ENCODE assay signal across 8 cellular contexts in the genomic region with DNA sequence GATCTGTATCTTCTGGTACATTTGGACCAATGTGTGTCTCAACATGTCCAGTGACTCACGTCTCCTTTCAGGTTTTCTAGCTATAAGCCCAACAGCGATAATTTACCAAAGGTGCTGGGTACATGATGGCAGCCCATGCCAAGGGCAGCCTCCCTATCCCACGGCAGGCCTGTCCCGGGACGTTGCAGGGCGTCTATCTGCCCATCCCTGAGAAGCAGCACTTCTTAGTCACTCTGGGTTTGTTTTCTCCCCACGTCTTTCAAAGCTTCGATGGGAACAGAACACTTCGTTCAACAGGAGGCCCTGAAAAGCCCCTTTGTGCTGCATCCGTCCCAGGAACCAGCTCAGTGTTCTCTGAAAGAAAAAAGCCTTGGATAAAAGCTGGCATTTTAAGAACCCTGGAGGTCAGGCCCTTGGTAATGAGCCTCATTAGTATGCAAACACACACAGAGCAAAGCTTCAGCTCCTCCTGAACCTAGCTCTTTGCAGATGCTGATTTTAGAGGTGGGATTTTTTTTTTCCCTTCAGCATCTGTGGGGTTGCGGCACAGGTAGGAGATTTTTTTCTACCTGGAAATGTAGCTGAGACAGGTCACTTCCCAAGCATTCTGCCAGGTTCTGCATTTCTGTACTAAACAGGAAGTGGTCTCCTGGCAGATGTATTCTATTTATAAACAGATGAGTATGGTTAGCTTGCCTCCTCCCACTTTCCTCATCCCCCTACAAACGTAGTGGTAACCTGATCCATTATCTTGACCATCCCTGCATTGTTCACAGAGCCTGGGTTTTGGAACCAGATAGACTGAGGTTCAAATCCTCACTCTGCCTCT. TPM values are rescaled to one million over a fixed set of nuclear protein-coding genes. Genes with fewer than 3 reads are reported as not detected.
DNase-seq lines count a peak whose midpoint lies in the region; ATAC-seq and TF ChIP-seq lines count a peak whose summit lies in the region.

No MANE protein-coding gene starts in this region.

- CTCF ChIA-PET in naive thymus-derived CD4-positive, alpha-beta T cell (lab: Charles Lee), result interaction anchor here (0.7 to 1.2 kb wide), 2 partner anchors 17 to 155 kb away, joined by 3 read pairs; no protein-coding TSS in a partner anchor

- H3K4me3 ChIP-seq in dorsolateral prefrontal cortex (peak overlapping the region in 34 of 59 donors; percentile 3 to 46 (median 23)), stomach (no peak overlapping the region)
- H3K4me3 ChIP-seq in naive thymus-derived CD4-positive, alpha-beta T cell (ENCODE audit: low read length), result no peak overlapping the region

- peak; percentile 35 for DNase-seq in DMS53 treated with DMSO at 0.1 percent for 48 hours (lab: John Stamatoyannopoulos, UW; ENCODE audit: unreplicated experiment)
- peak; percentile 11 for DNase-seq in NAMALWA (ENCODE audit: low spot score)
- peak; percentile 14 to 86 (median 74) for DNase-seq in dorsolateral prefrontal cortex
- DNase-seq in naive thymus-derived CD4-positive, alpha-beta T cell, result no peak
- no peak for DNase-seq in immature natural killer cell
- DNase-seq in GDM1 (lab: John Stamatoyannopoulos, UW), result no peak
- no peak for DNase-seq in stomach

- H3K27me3 Mint-ChIP-seq in naive thymus-derived CD4-positive, alpha-beta T cell, result peaks cover 2 to 27% (median 4%) of the 10 kb centered on the region in 5 donors
- peaks cover 0 to 5% (median 4%) of the 10 kb centered on the region in 3 donors for H3K27me3 Mint-ChIP-seq in immature natural killer cell (ENCODE audit: low read depth in 3 of 3)

- H3K36me3 ChIP-seq in naive thymus-derived CD4-positive, alpha-beta T cell (ENCODE audit: control insufficient read depth in 2 of 3, insufficient read depth in 3 of 3, low read length in 3 of 3), result no peaks in the 10 kb centered on the region
- no peaks in the 10 kb centered on the region for H3K36me3 ChIP-seq in stomach

- 29 to 45% (median 33%) methylated on average over 12 of the region's 12 CpGs for WGBS in stomach, 5 donors

- H3K4me1 Mint-ChIP-seq in naive thymus-derived CD4-positive, alpha-beta T cell, result peaks cover 7 to 17% (median 16%) of the 10 kb centered on the region in 7 donors
- H3K4me1 Mint-ChIP-seq in immature natural killer cell, result peaks cover 4 to 11% of the 10 kb centered on the region in 2 donors

- intact Hi-C loops in dorsolateral prefrontal cortex (cut with DNase I), result loop anchor here (1.0 to 2.0 kb wide), 2 partner anchors 28 to 33 kb away; no protein-coding TSS in a partner anchor
- intact Hi-C loops in naive thymus-derived CD4-positive, alpha-beta T cell (cut with micrococcal nuclease), result loop anchor here in 1 of 2 donors (5.0 kb wide), 1 partner anchor 35 kb away; no protein-coding TSS in a partner anchor
- intact Hi-C loops in stomach (cut with DNase I; ENCODE audit: low total_unique reads), result no loop called here

- peaks cover 12 to 14% of the 10 kb centered on the region in 2 donors for H3K4me1 ChIP-seq in naive thymus-derived CD4-positive, alpha-beta T cell (ENCODE audit: control insufficient read depth in 2 of 2, insufficient read depth in 2 of 2, low read length in 2 of 2)
- peaks cover 0 to 14% (median 7%) of the 10 kb centered on the region in 4 donors for H3K4me1 ChIP-seq in stomach

- POLR2A ChIA-PET in naive thymus-derived CD4-positive, alpha-beta T cell (lab: Charles Lee), result interaction anchor here (0.7 to 1.3 kb wide), 5 partner anchors 14 to 182 kb away, joined by 3 to 5 read pairs (median 4); no protein-coding TSS in a partner anchor

- no peaks in the 10 kb centered on the region for H3K9me3 ChIP-seq in naive thymus-derived CD4-positive, alpha-beta T cell (ENCODE audit: control insufficient read depth in 2 of 3, low read length in 3 of 3)
- H3K9me3 ChIP-seq in stomach, result no peaks in the 10 kb centered on the region

- TF ChIP-seq CTCF in dorsolateral prefrontal cortex (IDR thresholded peaks at IDR 0.05 in 54 of 56, conservative IDR thresholded peaks at IDR 0.05 in 2 of 56; ENCODE audit: low read depth in 1 of 56, partially characterized antibody in 56 of 56) (peak in 3 of 56 donors; percentile 9 to 31 (median 17)), stomach (IDR thresholded peaks at IDR 0.05) (no peak)

- TF ChIP-seq POLR2A in stomach (IDR thresholded peaks at IDR 0.05), result no peak

- H3K4me3 Mint-ChIP-seq in naive thymus-derived CD4-positive, alpha-beta T cell, result peak overlapping the region in 4 of 10 donors; percentile 1 to 68 (median 44)
- H3K4me3 Mint-ChIP-seq in immature natural killer cell, result no peak overlapping the region

- H3K9me3 Mint-ChIP-seq in naive thymus-derived CD4-positive, alpha-beta T cell, result no peaks in the 10 kb centered on the region
- H3K9me3 Mint-ChIP-seq in immature natural killer cell, result no peaks in the 10 kb centered on the region

- no peaks in the 10 kb centered on the region for H3K36me3 Mint-ChIP-seq in naive thymus-derived CD4-positive, alpha-beta T cell
- H3K36me3 Mint-ChIP-seq in immature natural killer cell, result no peaks in the 10 kb centered on the region

- no peak for ATAC-seq in naive thymus-derived CD4-positive, alpha-beta T cell
- ATAC-seq in GM19463 (IDR thresholded peaks at IDR 0.05; ENCODE audit: unreplicated experiment), result no peak

- H3K27ac Mint-ChIP-seq in naive thymus-derived CD4-positive, alpha-beta T cell, result peak overlapping the region in 6 of 9 donors; percentile 3 to 72 (median 40)
- H3K27ac Mint-ChIP-seq in immature natural killer cell, result no peak overlapping the region

- H3K27me3 ChIP-seq in dorsolateral prefrontal cortex (no peaks in the 10 kb centered on the region), stomach (peaks cover 0 to 6% (median 0%) of the 10 kb centered on the region in 3 donors)
- no peaks in the 10 kb centered on the region for H3K27me3 ChIP-seq in naive thymus-derived CD4-positive, alpha-beta T cell (ENCODE audit: control insufficient read depth in 2 of 2, insufficient read depth in 2 of 2, low read length in 2 of 2)

- no peak for TF ChIP-seq EP300 in stomach (IDR thresholded peaks at IDR 0.05)

- H3K27ac ChIP-seq in dorsolateral prefrontal cortex (peak overlapping the region; percentile 85 to 100 (median 98)), stomach (no peak overlapping the region)
- H3K27ac ChIP-seq in naive thymus-derived CD4-positive, alpha-beta T cell (ENCODE audit: low read depth, low read length), result no peak overlapping the region

RNA-seq across cellular contexts. Expression of gene MT4, which starts 17.5 kb away (rescaled TPM):
- not detected for total RNA-seq in dorsolateral prefrontal cortex
- total RNA-seq in naive thymus-derived CD4-positive, alpha-beta T cell, result not detected
- not detected for polyA plus RNA-seq in naive thymus-derived CD4-positive, alpha-beta T cell
- not detected for polyA plus RNA-seq in immature natural killer cell
- total RNA-seq in stomach, result not detected
- not detected for polyA plus RNA-seq in stomach

RNA-seq across cellular contexts. Expression of gene BBS2, which starts 27.5 kb away (rescaled TPM):
- total RNA-seq in dorsolateral prefrontal cortex (100 to 1,000 TPM; 104 to 260 (median 168) TPM), stomach (100 to 1,000 TPM in 1 of 5 donors, 10 to 100 TPM in 4; 11.3 to 142 (median 72.4) TPM)
- total RNA-seq in naive thymus-derived CD4-positive, alpha-beta T cell, result 100 to 1,000 TPM in 2 of 5 experiments, 10 to 100 TPM in 3; 14.7 to 130 (median 84.0) TPM
- polyA plus RNA-seq in naive thymus-derived CD4-positive, alpha-beta T cell, result 10 to 100 TPM; 43.1 to 55.4 TPM
- polyA plus RNA-seq in immature natural killer cell (10 to 100 TPM; 16.9 to 25.6 (median 19.2) TPM), stomach (10 to 100 TPM; 16.4 to 35.1 (median 28.3) TPM)

RNA-seq across cellular contexts. Expression of gene MT3, which starts 42.0 kb away (rescaled TPM):
- total RNA-seq in dorsolateral prefrontal cortex, result 1,000 to 10,000 TPM in 91 of 120 experiments, 100 to 1,000 TPM in 29; 739 to 2,436 (median 1,144) TPM
- total RNA-seq in naive thymus-derived CD4-positive, alpha-beta T cell, result 1 to 10 TPM in 2 of 5 experiments, under 1 TPM in 1, not detected in 2; 0.76 to 4.0 (median 1.5) TPM
- polyA plus RNA-seq in naive thymus-derived CD4-positive, alpha-beta T cell, result 1 to 10 TPM; 3.8 to 4.5 TPM
- polyA plus RNA-seq in immature natural killer cell, result not detected
- total RNA-seq in stomach, result 1 to 10 TPM in 1 of 5 donors, not detected in 4; 2.2 TPM
- 1 to 10 TPM; 3.1 to 5.0 (median 4.9) TPM for polyA plus RNA-seq in stomach

Comparison
In these comparisons a context has a peak if more than half of its experiments do, and no peak if none do; other contexts are left out.
1. DNase-seq: peak in DMS53 treated with DMSO at 0.1 percent for 48 hours (single experiment), NAMALWA (single experiment) and dorsolateral prefrontal cortex (10 of 10); none in naive thymus-derived CD4-positive, alpha-beta T cell (0 of 9), immature natural killer cell (0 of 3), GDM1 (single experiment) and stomach (single experiment).
2. H3K27ac ChIP-seq: peak in dorsolateral prefrontal cortex (59 of 59); none in naive thymus-derived CD4-positive, alpha-beta T cell (single experiment) and stomach (0 of 5).
3. H3K4me3 ChIP-seq: peak in dorsolateral prefrontal cortex (34 of 59); none in naive thymus-derived CD4-positive, alpha-beta T cell (single experiment) and stomach (0 of 4).
4. H3K27ac Mint-ChIP-seq: peak in naive thymus-derived CD4-positive, alpha-beta T cell (6 of 9); none in immature natural killer cell (0 of 6).
5. RNA of gene MT3, which starts 42.0 kb away (total RNA-seq): 739 to 2,436 TPM in dorsolateral prefrontal cortex; 0.76 to 4.0 TPM in naive thymus-derived CD4-positive, alpha-beta T cell and 2.2 TPM in stomach; every median in the first group is over 100 times any median in the second.